ENCODE assay signal across 1 cellular context in genomic region chr2:122003196-122003595, GRCh38.
TF ChIP-seq lines count a peak whose summit lies in the region.

No MANE protein-coding gene starts in this region.

TF ChIP-seq in H1, 55 proteins besides CTCF, POLR2A, EP300 and RAD21 (continued from another document):
- TF ChIP-seq CHD7 (IDR thresholded peaks at IDR 0.05; ENCODE audit: insufficient replicate concordance, low read length) (no peak), GABPA (IDR thresholded peaks at IDR 0.05; ENCODE audit: borderline replicate concordance, insufficient read depth, low read length) (no peak)
